ENCODE assay signal across 26 cellular contexts in the genomic region with DNA sequence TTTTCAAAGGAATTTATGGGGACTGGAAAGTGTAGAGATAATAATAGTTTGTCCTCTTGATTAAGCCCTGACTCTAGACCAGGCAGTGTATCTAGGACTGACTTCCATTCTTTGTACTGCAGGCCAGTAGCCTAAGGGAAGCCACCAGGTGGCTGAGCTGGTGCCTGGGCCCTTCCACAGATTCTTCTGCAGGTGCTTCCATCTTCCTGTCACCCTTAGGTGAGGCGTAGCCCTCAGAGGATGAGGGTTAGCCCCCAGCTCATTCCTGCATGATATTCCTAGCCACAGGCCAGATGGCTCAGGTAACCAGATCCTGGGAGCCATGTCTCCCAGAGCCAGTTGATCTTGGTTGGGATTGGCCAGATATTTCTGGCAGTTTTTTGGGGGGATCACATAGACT. TPM values are rescaled to one million over a fixed set of nuclear protein-coding genes. Genes with fewer than 3 reads are reported as not detected.
"Had no signal": no experiment of that assay in that cellular context is flagged by ENCODE, and none has a peak within 500 bp of the region (broad histone marks: within the 10 kb centered on the region; RNA-seq: fewer than 3 reads in every experiment).

No MANE protein-coding gene starts in this region.

- ATAC-seq: activated CD8-positive, alpha-beta T cell treated with anti-CD3 and anti-CD28 coated beads for 36 hours; activated naive CD8-positive, alpha-beta T cell treated with anti-CD3 and anti-CD28 coated beads, Interleukin-2, amount 50 U/mL, for 24 hours; activated T-cell treated with anti-CD3 and anti-CD28 coated beads, Interleukin-2, amount 50 U/mL, for 4 hours; activated T-helper 17 cell treated with anti-CD3 and anti-CD28 coated beads, Interleukin-2, amount 50 U/mL, for 72 hours; naive thymus-derived CD4-positive, alpha-beta T cell; psoas muscle had no signal

- DNase-seq: activated B cell treated with CpG ODN at 0.5 μM for 24 hours; activated CD4-positive, alpha-beta T cell treated with anti-CD3 and anti-CD28 coated beads, Interleukin-2, amount 50 U/mL, for 1 hour; activated CD8-positive, alpha-beta T cell treated with anti-CD3 and anti-CD28 coated beads for 36 hours; activated gamma-delta T cell treated with Interleukin-2 at 50 U/mL for 16 hours; activated naive CD8-positive, alpha-beta T cell treated with anti-CD3 and anti-CD28 coated beads, Interleukin-2, amount 50 U/mL, for 24 hours; activated T-cell treated with anti-CD3 and anti-CD28 coated beads, Interleukin-2, amount 50 U/mL, for 4 hours; amygdala; dermis blood vessel endothelial cell; effector CD4-positive, alpha-beta T cell; islet precursor cell; left ventricle myocardium inferior; naive thymus-derived CD4-positive, alpha-beta T cell; nucleus accumbens; psoas muscle; sigmoid colon; small intestine; stimulated activated CD4-positive, alpha-beta T cell treated with anti-CD3 and anti-CD28 coated beads, Interleukin-1b, Interleukin-23, amount 100 ng/mL, for 48 hours; stimulated activated naive CD4-positive, alpha-beta T cell; tibial artery had no signal

- H3K4me3 ChIP-seq: left ventricle myocardium inferior, lung, psoas muscle, sigmoid colon, suprapubic skin, tibial artery had no signal

- H3K4me3 Mint-ChIP-seq: activated B cell treated with CpG ODN at 0.5 μM for 24 hours; activated CD8-positive, alpha-beta T cell treated with anti-CD3 and anti-CD28 coated beads for 36 hours; activated naive CD4-positive, alpha-beta T cell treated with anti-CD3 and anti-CD28 coated beads, Interleukin-2, amount 50 U/mL, for 24 hours; activated naive CD8-positive, alpha-beta T cell treated with anti-CD3 and anti-CD28 coated beads, Interleukin-2, amount 50 U/mL, for 24 hours; activated T-cell treated with anti-CD3 and anti-CD28 coated beads, Interleukin-2, amount 50 U/mL, for 4 hours; activated T-helper 17 cell treated with anti-CD3 and anti-CD28 coated beads, Interleukin-2, amount 50 U/mL, for 72 hours; central memory CD8-positive, alpha-beta T cell; naive thymus-derived CD4-positive, alpha-beta T cell; neural crest cell; T-helper 2 cell treated with Interferon-gamma antibody and Interleukin-4, amounts not matched to agents 5 μg/mL and 100 μg/mL, for 36 hours had no signal

- H3K36me3 ChIP-seq: left ventricle myocardium inferior, sigmoid colon, suprapubic skin, tibial artery had no signal

- H3K27me3 ChIP-seq: sigmoid colon, suprapubic skin, tibial artery had no signal

- H3K27ac Mint-ChIP-seq: activated B cell treated with CpG ODN at 0.5 μM for 24 hours; activated CD8-positive, alpha-beta T cell treated with anti-CD3 and anti-CD28 coated beads for 36 hours; activated naive CD4-positive, alpha-beta T cell treated with anti-CD3 and anti-CD28 coated beads, Interleukin-2, amount 50 U/mL, for 24 hours; activated naive CD8-positive, alpha-beta T cell treated with anti-CD3 and anti-CD28 coated beads, Interleukin-2, amount 50 U/mL, for 24 hours; activated T-helper 17 cell treated with anti-CD3 and anti-CD28 coated beads, Interleukin-2, amount 50 U/mL, for 72 hours; naive thymus-derived CD4-positive, alpha-beta T cell; T-helper 2 cell treated with Interferon-gamma antibody and Interleukin-4, amounts not matched to agents 5 μg/mL and 100 μg/mL, for 36 hours had no signal

- H3K4me1 Mint-ChIP-seq: activated naive CD4-positive, alpha-beta T cell treated with anti-CD3 and anti-CD28 coated beads, Interleukin-2, amount 50 U/mL, for 24 hours; activated naive CD8-positive, alpha-beta T cell treated with anti-CD3 and anti-CD28 coated beads, Interleukin-2, amount 50 U/mL, for 24 hours; activated T-helper 17 cell treated with anti-CD3 and anti-CD28 coated beads, Interleukin-2, amount 50 U/mL, for 72 hours; central memory CD8-positive, alpha-beta T cell; naive thymus-derived CD4-positive, alpha-beta T cell had no signal

- H3K36me3 Mint-ChIP-seq: activated naive CD4-positive, alpha-beta T cell treated with anti-CD3 and anti-CD28 coated beads, Interleukin-2, amount 50 U/mL, for 24 hours; naive thymus-derived CD4-positive, alpha-beta T cell had no signal

- H3K9me3 Mint-ChIP-seq: activated B cell treated with CpG ODN at 0.5 μM for 24 hours; activated CD8-positive, alpha-beta T cell treated with anti-CD3 and anti-CD28 coated beads for 36 hours; activated naive CD4-positive, alpha-beta T cell treated with anti-CD3 and anti-CD28 coated beads, Interleukin-2, amount 50 U/mL, for 24 hours; activated naive CD8-positive, alpha-beta T cell treated with anti-CD3 and anti-CD28 coated beads, Interleukin-2, amount 50 U/mL, for 24 hours; activated T-cell treated with anti-CD3 and anti-CD28 coated beads, Interleukin-2, amount 50 U/mL, for 4 hours; activated T-helper 17 cell treated with anti-CD3 and anti-CD28 coated beads, Interleukin-2, amount 50 U/mL, for 72 hours; central memory CD8-positive, alpha-beta T cell; T-helper 2 cell treated with Interferon-gamma antibody and Interleukin-4, amounts not matched to agents 5 μg/mL and 100 μg/mL, for 36 hours had no signal

- H3K9me3 ChIP-seq: left ventricle myocardium inferior, psoas muscle, sigmoid colon, suprapubic skin, tibial artery had no signal

RNA-seq across cellular contexts. Expression of a gene that starts 20.0 kb away (rescaled TPM):
- total RNA-seq: activated CD8-positive, alpha-beta T cell treated with anti-CD3 and anti-CD28 coated beads for 36 hours; activated T-cell treated with anti-CD3 and anti-CD28 coated beads, Interleukin-2, amount 50 U/mL, for 4 hours; activated T-helper 17 cell treated with anti-CD3 and anti-CD28 coated beads, Interleukin-2, amount 50 U/mL, for 72 hours; naive thymus-derived CD4-positive, alpha-beta T cell had no signal
- polyA plus RNA-seq: naive thymus-derived CD4-positive, alpha-beta T cell had no signal
